Comparison of ENCODE assay signal across 8 cellular contexts in the genomic region with DNA sequence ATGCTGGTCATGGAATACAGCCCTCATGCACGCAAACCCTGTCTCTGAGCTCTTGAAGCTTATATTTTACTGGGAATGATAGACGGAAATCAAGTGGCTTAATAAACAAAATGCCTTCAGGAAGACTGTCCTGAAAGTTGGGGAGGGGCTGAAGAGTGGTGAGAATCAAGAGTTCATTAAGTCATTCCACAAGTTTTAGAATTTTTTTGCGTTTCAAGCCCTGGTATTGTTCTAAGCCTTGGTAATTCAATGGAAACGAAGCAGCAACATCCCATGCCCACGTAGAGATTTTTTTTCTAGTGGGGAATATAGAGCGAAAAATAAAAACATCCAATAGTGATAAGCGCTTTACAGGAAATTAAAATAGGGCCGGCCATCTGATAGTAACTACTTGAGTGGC. TPM values are rescaled to one million over a fixed set of nuclear protein-coding genes. Genes with fewer than 3 reads are reported as not detected.
A peak's percentile ranks its signal among the peaks of the same experiment; 100 is the strongest.
DNase-seq lines count a peak whose midpoint lies in the region; ATAC-seq and TF ChIP-seq lines count a peak whose summit lies in the region.

No MANE protein-coding gene starts in this region.

- H3K27me3 Mint-ChIP-seq in activated T-cell treated with anti-CD3 and anti-CD28 coated beads, Interleukin-2, amount 50 U/mL, for 24 hours, result no peaks in the 10 kb centered on the region

- H3K36me3 ChIP-seq in lower lobe of right lung, result peaks cover 17% of the 10 kb centered on the region
- peaks cover 0 to 23% (median 0%) of the 10 kb centered on the region in 3 donors for H3K36me3 ChIP-seq in tibial nerve

- intact Hi-C loops in lower lobe of right lung (cut with DNase I), result no loop called here

- 8 to 10% methylated on average over 8 of the region's 8 CpGs for WGBS in tibial nerve, 2 donors

- peak overlapping the region; percentile 100 for H3K27ac Mint-ChIP-seq in activated T-cell treated with anti-CD3 and anti-CD28 coated beads, Interleukin-2, amount 50 U/mL, for 24 hours

- H3K27me3 ChIP-seq in lower lobe of right lung (ENCODE audit: low read depth) (no peaks in the 10 kb centered on the region), tibial nerve (no peaks in the 10 kb centered on the region)

- peak overlapping the region; percentile 99 for H3K4me3 Mint-ChIP-seq in activated T-cell treated with anti-CD3 and anti-CD28 coated beads, Interleukin-2, amount 50 U/mL, for 24 hours

- no peak for TF ChIP-seq CTCF in astrocyte of the spinal cord (IDR thresholded peaks at IDR 0.05; ENCODE audit: low read depth, low read length)
- no peak for TF ChIP-seq CTCF in lower lobe of right lung (IDR thresholded peaks at IDR 0.05)
- TF ChIP-seq CTCF in tibial nerve (IDR thresholded peaks at IDR 0.05), result no peak

- H3K9me3 ChIP-seq in lower lobe of right lung (no peaks in the 10 kb centered on the region), tibial nerve (no peaks in the 10 kb centered on the region)

- H3K27ac ChIP-seq in lower lobe of right lung (peak overlapping the region; percentile 97), tibial nerve (peak overlapping the region; percentile 97 to 99 (median 98))

- no peak for ATAC-seq in lower lobe of right lung
- ATAC-seq in GM19397 (IDR thresholded peaks at IDR 0.05; ENCODE audit: unreplicated experiment), result no peak

- H3K4me1 Mint-ChIP-seq in activated T-cell treated with anti-CD3 and anti-CD28 coated beads, Interleukin-2, amount 50 U/mL, for 24 hours (ENCODE audit: low read depth), result peaks cover 34% of the 10 kb centered on the region

- H3K9me3 Mint-ChIP-seq in activated T-cell treated with anti-CD3 and anti-CD28 coated beads, Interleukin-2, amount 50 U/mL, for 24 hours, result no peaks in the 10 kb centered on the region

- no peak for TF ChIP-seq EP300 in tibial nerve (IDR thresholded peaks at IDR 0.05)

- in situ Hi-C loops in astrocyte of the spinal cord (cut with HindIII; ENCODE audit: low sequenced_read_pairs), result no loop called here

- peaks cover 70% of the 10 kb centered on the region for H3K36me3 Mint-ChIP-seq in activated T-cell treated with anti-CD3 and anti-CD28 coated beads, Interleukin-2, amount 50 U/mL, for 24 hours (ENCODE audit: low read depth)

- TF ChIP-seq POLR2A in tibial nerve (IDR thresholded peaks at IDR 0.05), result no peak

- H3K4me1 ChIP-seq in lower lobe of right lung, result peaks cover 20% of the 10 kb centered on the region
- H3K4me1 ChIP-seq in tibial nerve, result peaks cover 0 to 20% (median 10%) of the 10 kb centered on the region in 4 donors

- no peak for DNase-seq in activated T-cell treated with anti-CD3 and anti-CD28 coated beads, Interleukin-2, amount 50 U/mL, for 24 hours
- DNase-seq in activated T-cell treated with anti-CD3 and anti-CD28 coated beads for 4 hours (no peak), astrocyte of the spinal cord (ENCODE audit: low read depth, low spot score) (no peak), lower lobe of right lung (no peak), tibial nerve (ENCODE audit: low spot score in 2 of 2) (no peak), NCI-H2196 treated with DMSO at 0.1 percent for 48 hours (lab: John Stamatoyannopoulos, UW; ENCODE audit: unreplicated experiment) (no peak), NCI-H2029 (lab: John Stamatoyannopoulos, UW) (no peak)

- H3K4me3 ChIP-seq in astrocyte of the spinal cord (ENCODE audit: low read depth, low read length) (peak overlapping the region; percentile 99), lower lobe of right lung (peak overlapping the region; percentile 77), tibial nerve (peak overlapping the region; percentile 59 to 93 (median 83))

RNA-seq across cellular contexts. Expression of a gene that starts 0.5 kb away (rescaled TPM):
- total RNA-seq in lower lobe of right lung (25.3 TPM), tibial nerve (10 to 100 TPM; 19.2 to 39.9 (median 29.5) TPM)

RNA-seq across cellular contexts. Expression of a gene that starts 1.8 kb away (rescaled TPM):
- total RNA-seq in lower lobe of right lung (57.8 TPM), tibial nerve (10 to 100 TPM; 22.3 to 30.1 (median 25.3) TPM)

RNA-seq across cellular contexts. Expression of a gene that starts 38.8 kb away (rescaled TPM):
- total RNA-seq in lower lobe of right lung, result 24.6 TPM
- 10 to 100 TPM; 23.0 to 35.4 (median 25.1) TPM for total RNA-seq in tibial nerve

RNA-seq across cellular contexts. Expression of a gene that starts 39.2 kb away (rescaled TPM):
- total RNA-seq in lower lobe of right lung (2.2 TPM), tibial nerve (10 to 100 TPM; 31.2 to 78.1 (median 39.6) TPM)

RNA-seq across cellular contexts. Expression of a gene that starts 45.6 kb away (rescaled TPM):
- 7.7 TPM for total RNA-seq in lower lobe of right lung
- 1 to 10 TPM; 2.5 to 7.0 (median 6.1) TPM for total RNA-seq in tibial nerve
